Comparison of ENCODE assay signal across 13 cellular contexts in the genomic region with DNA sequence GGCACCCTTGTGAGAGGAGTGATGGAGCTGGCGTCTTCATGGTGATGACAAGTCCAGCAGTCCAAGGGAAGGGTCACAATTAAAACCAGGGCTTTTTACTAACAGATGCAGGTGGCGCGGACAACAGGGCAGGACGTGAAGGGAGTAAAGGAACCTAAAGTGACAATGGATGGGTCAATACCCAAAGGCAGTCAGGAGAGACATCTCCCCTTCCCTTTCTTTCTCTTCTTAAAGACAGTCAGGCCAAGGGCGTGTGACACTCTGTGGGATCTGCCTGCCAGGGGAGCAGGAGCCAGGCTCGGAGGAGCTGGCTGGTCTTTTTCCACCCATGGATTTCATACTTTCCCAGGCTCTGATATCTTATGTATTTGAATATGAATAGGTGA.
A peak's percentile ranks its signal among the peaks of the same experiment; 100 is the strongest.
DNase-seq lines count a peak whose midpoint lies in the region; ATAC-seq and TF ChIP-seq lines count a peak whose summit lies in the region.
"Had no signal": no experiment of that assay in that cellular context is flagged by ENCODE, and none has a peak within 500 bp of the region (broad histone marks: within the 10 kb centered on the region; RNA-seq: fewer than 3 reads in every experiment).

No MANE protein-coding gene starts in this region.

- no peaks in the 10 kb centered on the region for H3K9me3 Mint-ChIP-seq in activated T-cell treated with anti-CD3 and anti-CD28 coated beads, Interleukin-2, amount 50 U/mL, for 72 hours

- peak overlapping the region; percentile 83 for H3K9ac ChIP-seq in mesenchymal stem cell (ENCODE audit: low read length)

- no peak overlapping the region for H2BK120ac ChIP-seq in mesenchymal stem cell (ENCODE audit: low read depth, low read length)

- H4K91ac ChIP-seq in mesenchymal stem cell (ENCODE audit: low read length) = no peak overlapping the region

- POLR2A ChIA-PET in AG04449 (lab: Yijun Ruan, JAX) = no interaction called here

- no peak overlapping the region for H4K8ac ChIP-seq in mesenchymal stem cell (ENCODE audit: low read length)

- CTCF ChIA-PET in AG04449 (lab: Yijun Ruan, JAX) = interaction anchor here (0.6 to 4.1 kb wide), 6 partner anchors 9 to 414 kb away, joined by 3 to 19 read pairs (median 3); no protein-coding TSS in a partner anchor

- no peak overlapping the region for H2BK15ac ChIP-seq in mesenchymal stem cell (ENCODE audit: low read depth, poor library complexity, severe bottlenecking)

- H3K36me3 Mint-ChIP-seq in activated T-cell treated with anti-CD3 and anti-CD28 coated beads, Interleukin-2, amount 50 U/mL, for 72 hours (ENCODE audit: insufficient read depth in 2 of 2) = no peaks in the 10 kb centered on the region

- H2BK12ac ChIP-seq in mesenchymal stem cell (ENCODE audit: low read length in 2 of 2) = no peak overlapping the region

- H3K23ac ChIP-seq in mesenchymal stem cell (ENCODE audit: low read length in 2 of 2) = no peak overlapping the region

- H3K4me3 ChIP-seq in AG04449 (ENCODE audit: low read depth, low read length) (peak overlapping the region; percentile 67), GM06990 (replicated peaks; ENCODE audit: low read depth, low read length) (peak overlapping the region; percentile 64), mesenchymal stem cell (ENCODE audit: insufficient read depth in 1 of 2, low read depth in 1 of 2, low read length in 2 of 2) (peak overlapping the region in 1 of 2 experiments; percentile 87)

- H2BK5ac ChIP-seq in mesenchymal stem cell (ENCODE audit: low read depth, low read length, poor library complexity, severe bottlenecking) = no peak overlapping the region

- H3K36me3 ChIP-seq in GM06990 (ENCODE audit: control insufficient read depth, insufficient read depth, low read length) = peaks cover 3% of the 10 kb centered on the region; the same call in 1 of the 2 replicates
- no peaks in the 10 kb centered on the region for H3K36me3 ChIP-seq in mesenchymal stem cell (ENCODE audit: control insufficient read depth in 1 of 2, insufficient read depth in 2 of 2, low read depth in 1 of 2, low read length in 2 of 2)

- WGBS in mesenchymal stem cell = 94% methylated on average over 5 of the region's 6 CpGs

- H3K4me1 ChIP-seq in mesenchymal stem cell (ENCODE audit: control insufficient read depth, insufficient read depth, low read depth, low read length) = peaks cover 43% of the 10 kb centered on the region

- H3K27me3 ChIP-seq in GM06990 (replicated peaks; ENCODE audit: control insufficient read depth, insufficient read depth, low read length) = no peaks in the 10 kb centered on the region
- no peaks in the 10 kb centered on the region for H3K27me3 ChIP-seq in mesenchymal stem cell (ENCODE audit: control insufficient read depth in 1 of 2, insufficient read depth in 1 of 2, low read length in 2 of 2)

- peaks cover 42% of the 10 kb centered on the region for H3K4me1 Mint-ChIP-seq in activated T-cell treated with anti-CD3 and anti-CD28 coated beads, Interleukin-2, amount 50 U/mL, for 72 hours (ENCODE audit: low read depth)

- H3K79me1 ChIP-seq in mesenchymal stem cell (replicated peaks; ENCODE audit: low read length, poor library complexity, severe bottlenecking) = peaks cover 7% of the 10 kb centered on the region

- H2AFZ ChIP-seq in mesenchymal stem cell (ENCODE audit: low read depth, low read length) = no peak overlapping the region

- no peak for ATAC-seq in activated T-cell treated with anti-CD3 and anti-CD28 coated beads, Interleukin-2, amount 50 U/mL, for 72 hours (replicated peaks in 1 of 2)
- no peak for ATAC-seq in GM19351 (IDR thresholded peaks at IDR 0.05; ENCODE audit: unreplicated experiment)

- no peak overlapping the region for H3K27ac Mint-ChIP-seq in activated T-cell treated with anti-CD3 and anti-CD28 coated beads, Interleukin-2, amount 50 U/mL, for 72 hours

- H3K4ac ChIP-seq in mesenchymal stem cell (ENCODE audit: low read depth in 1 of 2, low read length in 2 of 2) = no peak overlapping the region

- H3K9me3 ChIP-seq in mesenchymal stem cell (ENCODE audit: control insufficient read depth, low read length) = no peaks in the 10 kb centered on the region

- TF ChIP-seq CTCF in AG04449 (IDR thresholded peaks at IDR 0.05; ENCODE audit: insufficient read depth, low read length, missing control alignments) (no peak), GM06990 (IDR thresholded peaks at IDR 0.05; ENCODE audit: insufficient read depth, low read length, poor library complexity, severe bottlenecking) (no peak)

- no peak overlapping the region for H2AK5ac ChIP-seq in mesenchymal stem cell (ENCODE audit: low read length, severe bottlenecking)

- H3K18ac ChIP-seq in mesenchymal stem cell (ENCODE audit: low read depth in 1 of 2, low read length in 2 of 2) = no peak overlapping the region

- peak overlapping the region; percentile 85 to 94 for H3K4me3 Mint-ChIP-seq in activated T-cell treated with anti-CD3 and anti-CD28 coated beads, Interleukin-2, amount 50 U/mL, for 72 hours

- DNase-seq in AG04449 (ENCODE audit: low read depth, low spot score) = no peak
- no peak for DNase-seq in GM06990 (ENCODE audit: extremely low read depth, insufficient read length)
- DNase-seq in activated T-cell treated with anti-CD3 and anti-CD28 coated beads, Interleukin-2, amount 50 U/mL, for 72 hours = no peak
- no peak for DNase-seq in mesenchymal stem cell
- DNase-seq in SKM-1 treated with dmso at 0.1 percent for 144 hours (lab: John Stamatoyannopoulos, UW; ENCODE audit: unreplicated experiment) = no peak
- DNase-seq in medulla oblongata (ENCODE audit: extremely low spot score) = no peak
- no peak for DNase-seq in NCI-H2081 (lab: John Stamatoyannopoulos, UW)
- DNase-seq: NCI-H1436; NK-92 treated with Interleukin-12 subunit alpha and Interleukin-12 subunit beta, amount 100 ng/mL, for 24 hours; posterior cingulate gyrus; stimulated activated CD4-positive, alpha-beta T cell treated with anti-CD3 and anti-CD28 coated beads, Interleukin-4, amount 100 ng/mL, for 24 hours; substantia nigra had no signal

- H3K27ac ChIP-seq in mesenchymal stem cell (ENCODE audit: low read length, poor library complexity, severe bottlenecking) = no peak overlapping the region

- H3K4me2 ChIP-seq in mesenchymal stem cell (ENCODE audit: low read length, poor library complexity, severe bottlenecking) = peak overlapping the region; percentile 5

- no peak overlapping the region for H3K14ac ChIP-seq in mesenchymal stem cell (ENCODE audit: low read length in 2 of 2)

- H3K27me3 Mint-ChIP-seq in activated T-cell treated with anti-CD3 and anti-CD28 coated beads, Interleukin-2, amount 50 U/mL, for 72 hours (ENCODE audit: low read depth) = peaks cover 71% of the 10 kb centered on the region
